10 cellular contexts compared by ENCODE assay signal in the genomic region with DNA sequence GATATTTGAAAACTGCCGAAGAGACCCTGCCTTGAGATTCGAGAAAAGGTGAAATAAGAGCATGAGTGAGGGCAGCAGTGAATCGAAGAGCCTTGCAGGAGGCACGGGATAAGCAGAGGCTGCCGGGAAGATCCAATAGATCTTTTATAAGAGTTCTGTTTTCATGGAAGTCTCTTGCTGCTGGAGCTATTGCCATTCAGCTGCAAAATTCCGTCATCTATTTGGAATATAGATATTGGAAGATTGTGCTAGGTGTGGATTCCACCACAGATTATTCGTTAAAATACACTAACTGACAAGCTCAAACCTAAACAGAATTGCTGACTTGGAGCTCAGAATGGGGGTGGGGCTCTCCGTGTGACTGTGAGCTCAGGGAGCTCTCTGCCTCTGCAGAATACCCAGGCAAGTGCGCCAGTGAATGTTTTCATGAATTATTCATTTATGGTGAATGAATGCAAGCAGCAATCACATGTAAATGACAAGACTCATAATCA.
DNase-seq lines count a peak whose midpoint lies in the region; ATAC-seq and TF ChIP-seq lines count a peak whose summit lies in the region.
"Had no signal": no experiment of that assay in that cellular context is flagged by ENCODE, and none has a peak within 500 bp of the region (broad histone marks: within the 10 kb centered on the region; RNA-seq: fewer than 3 reads in every experiment).

No MANE protein-coding gene starts in this region.

- no peak for DNase-seq in Right ventricle myocardium inferior (ENCODE audit: missing footprints)
- DNase-seq in cardiac septum (ENCODE audit: low spot score): no peak
- peak; percentile 21 for DNase-seq in fibroblast of villous mesenchyme (ENCODE audit: low read depth)
- no peak for DNase-seq in aorta
- DNase-seq in thyroid gland: no peak
- DNase-seq in ecto neural progenitor cell (ENCODE audit: low spot score): no peak
- no peak for DNase-seq in GM13977 (ENCODE audit: low spot score)
- DNase-seq: NCI-H2171, T-helper 17 cell had no signal

- no peaks in the 10 kb centered on the region for H3K36me3 ChIP-seq in neuron (ENCODE audit: insufficient read depth, low read length)
- no peaks in the 10 kb centered on the region for H3K36me3 ChIP-seq in aorta (ENCODE audit: control insufficient read depth in 1 of 2, insufficient read depth in 2 of 2, low read length in 1 of 2)
- H3K36me3 ChIP-seq in thyroid gland: no peaks in the 10 kb centered on the region

- peak overlapping the region; percentile 43 for H3K4me3 ChIP-seq in fibroblast of villous mesenchyme (ENCODE audit: low read depth, low read length)
- H3K4me3 ChIP-seq in neuron (ENCODE audit: low read length): peak overlapping the region; percentile 53
- no peak overlapping the region for H3K4me3 ChIP-seq in aorta (ENCODE audit: low read length in 2 of 2)
- no peak overlapping the region for H3K4me3 ChIP-seq in thyroid gland (replicated peaks in 1 of 3)

- in situ Hi-C loops in GM13977 (cut with MboI; ENCODE audit: low pct_unique_long_range_greater_than_20kb, low sequenced_read_pairs, unreplicated experiment): no loop called here

- intact Hi-C loops in Right ventricle myocardium inferior (cut with DNase I): no loop called here
- intact Hi-C loops in cardiac septum (cut with DNase I): no loop called here
- intact Hi-C loops in aorta (cut with DNase I): no loop called here
- intact Hi-C loops in thyroid gland (cut with DNase I): no loop called here

- 49 to 66% methylated on average over 9 of the region's 9 CpGs for WGBS in aorta, 2 donors
- 43 to 74% methylated on average over 9 of the region's 9 CpGs for WGBS in thyroid gland, 2 donors

- H2AFZ ChIP-seq in neuron (ENCODE audit: low read depth, low read length): peak overlapping the region; percentile 77

- ATAC-seq in Right ventricle myocardium inferior: peak; percentile 8
- peak; percentile 40 for ATAC-seq in aorta (ENCODE audit: low FRiP score)
- ATAC-seq: T-helper 17 cell had no signal

- H3K27ac ChIP-seq in aorta (ENCODE audit: low read depth in 1 of 2, low read length in 2 of 2): no peak overlapping the region
- H3K27ac ChIP-seq in thyroid gland: no peak overlapping the region

- H3K4me1 ChIP-seq in neuron (ENCODE audit: insufficient read depth, low read length) (peaks cover 38% of the 10 kb centered on the region), aorta (ENCODE audit: control insufficient read depth in 1 of 2, insufficient read depth in 2 of 2, low read length in 2 of 2) (peaks cover 0 to 5% of the 10 kb centered on the region in 2 donors), thyroid gland (no peaks in the 10 kb centered on the region)

- no peak for TF ChIP-seq CTCF in fibroblast of villous mesenchyme (IDR thresholded peaks at IDR 0.05; ENCODE audit: insufficient read depth, low read depth, low read length)
- TF ChIP-seq CTCF in thyroid gland (IDR thresholded peaks at IDR 0.05): no peak
- TF ChIP-seq CTCF in GM13977 (IDR thresholded peaks at IDR 0.05; ENCODE audit: extremely low read depth, insufficient read depth, missing control alignments): no peak

- TF ChIP-seq POLR2A in thyroid gland (IDR thresholded peaks at IDR 0.05): no peak

- H3K9me3 ChIP-seq in neuron (ENCODE audit: low read length) (no peaks in the 10 kb centered on the region), aorta (ENCODE audit: control insufficient read depth, low read length) (no peaks in the 10 kb centered on the region), thyroid gland (no peaks in the 10 kb centered on the region)

- H3K27me3 ChIP-seq in neuron (ENCODE audit: insufficient read depth, low read length): no peaks in the 10 kb centered on the region
- no peaks in the 10 kb centered on the region for H3K27me3 ChIP-seq in aorta (ENCODE audit: control insufficient read depth in 1 of 2, insufficient read depth in 2 of 2, low read length in 1 of 2)
- H3K27me3 ChIP-seq in thyroid gland: no peaks in the 10 kb centered on the region

Comparison
In these comparisons a context has a peak if more than half of its experiments do, and no peak if none do; other contexts are left out.
1. H3K4me3 ChIP-seq: peak in fibroblast of villous mesenchyme (single experiment) and neuron (single experiment); none in aorta (0 of 2) and thyroid gland (0 of 3).